Comparison of ENCODE assay signal across 14 cellular contexts in genomic region chr17:62611767-62612166, GRCh38. TPM values are rescaled to one million over a fixed set of nuclear protein-coding genes. Genes with fewer than 3 reads are reported as not detected.
DNase-seq lines count a peak whose midpoint lies in the region; ATAC-seq and TF ChIP-seq lines count a peak whose summit lies in the region.
"Had no signal": no experiment of that assay in that cellular context is flagged by ENCODE, and none has a peak within 500 bp of the region (broad histone marks: within the 10 kb centered on the region; RNA-seq: fewer than 3 reads in every experiment).

No MANE protein-coding gene starts in this region.

- intact Hi-C loops in CD8-positive, alpha-beta T cell (cut with DNase I, micrococcal nuclease): no loop called here
- intact Hi-C loops in left colon (cut with DNase I, micrococcal nuclease) (no loop called here), vagina (cut with DNase I) (no loop called here)

- no peak for ATAC-seq in CD8-positive, alpha-beta T cell
- ATAC-seq in GM19351 (IDR thresholded peaks at IDR 0.05; ENCODE audit: unreplicated experiment): peak; percentile 49
- peak; percentile 27 for ATAC-seq in HG03442 (IDR thresholded peaks at IDR 0.05; ENCODE audit: unreplicated experiment)
- ATAC-seq in left colon: peak; percentile 20
- no peak for ATAC-seq in HG03439 (IDR thresholded peaks at IDR 0.05; ENCODE audit: unreplicated experiment)
- ATAC-seq: activated naive CD4-positive, alpha-beta T cell treated with anti-CD3 and anti-CD28 coated beads, Interleukin-2, amount 50 U/mL, for 72 hours; stimulated activated naive CD8-positive, alpha-beta T cell treated with anti-CD3 and anti-CD28 coated beads, Interleukin-15, amount 100 ng/mL, for 72 hours had no signal

- peaks cover 34% of the 10 kb centered on the region for H3K36me3 ChIP-seq in CD8-positive, alpha-beta T cell (ENCODE audit: insufficient read depth, low read length)
- peaks cover 0 to 42% of the 10 kb centered on the region in 2 donors for H3K36me3 ChIP-seq in vagina

- TF ChIP-seq CTCF in CD8-positive, alpha-beta T cell (IDR thresholded peaks at IDR 0.05): no peak
- TF ChIP-seq CTCF in vagina (IDR thresholded peaks at IDR 0.05): no peak

- POLR2A ChIA-PET in CD8-positive, alpha-beta T cell (lab: Charles Lee): no interaction called here

- no peak for DNase-seq in CD8-positive, alpha-beta T cell
- DNase-seq in left colon: no peak
- DNase-seq in COLO668 (lab: John Stamatoyannopoulos, UW; ENCODE audit: unreplicated experiment): no peak
- no peak for DNase-seq in kidney tubule cell (ENCODE audit: low spot score)
- no peak for DNase-seq in vagina (ENCODE audit: extremely low spot score in 2 of 2)
- DNase-seq: GF-D8; Karpas-422; stimulated activated CD4-positive, alpha-beta T cell treated with anti-CD3 and anti-CD28 coated beads, Interleukin-2, amount 100 ng/mL, for 48 hours; stimulated activated naive CD8-positive, alpha-beta T cell treated with anti-CD3 and anti-CD28 coated beads, Interleukin-15, amount 100 ng/mL, for 72 hours had no signal

- H3K27me3 ChIP-seq in CD8-positive, alpha-beta T cell (ENCODE audit: insufficient read depth, low read length): no peaks in the 10 kb centered on the region
- no peaks in the 10 kb centered on the region for H3K27me3 ChIP-seq in vagina

- no peak overlapping the region for H3K4me3 ChIP-seq in CD8-positive, alpha-beta T cell (ENCODE audit: low read depth, low read length)
- no peak overlapping the region for H3K4me3 ChIP-seq in vagina

- CTCF ChIA-PET in CD8-positive, alpha-beta T cell (lab: Charles Lee): no interaction called here

- H3K4me1 Mint-ChIP-seq in CD8-positive, alpha-beta T cell (ENCODE audit: low read depth): peaks cover 3% of the 10 kb centered on the region

- H3K4me3 Mint-ChIP-seq in CD8-positive, alpha-beta T cell: no peak overlapping the region
- H3K4me3 Mint-ChIP-seq: stimulated activated naive CD8-positive, alpha-beta T cell treated with anti-CD3 and anti-CD28 coated beads, Interleukin-15, amount 100 ng/mL, for 72 hours; T-helper 1 cell treated with Interleukin-12 subunit alpha and Interleukin-12 subunit beta and Interleukin-4 antibody, amounts not matched to agents 30 μg/mL and 1 μg/mL, for 36 hours had no signal

- no peaks in the 10 kb centered on the region for H3K9me3 Mint-ChIP-seq in CD8-positive, alpha-beta T cell
- H3K9me3 Mint-ChIP-seq: activated naive CD4-positive, alpha-beta T cell treated with anti-CD3 and anti-CD28 coated beads, Interleukin-2, amount 50 U/mL, for 72 hours; stimulated activated naive CD8-positive, alpha-beta T cell treated with anti-CD3 and anti-CD28 coated beads, Interleukin-15, amount 100 ng/mL, for 72 hours; T-helper 1 cell treated with Interleukin-12 subunit alpha and Interleukin-12 subunit beta and Interleukin-4 antibody, amounts not matched to agents 30 μg/mL and 1 μg/mL, for 36 hours had no signal

- no peaks in the 10 kb centered on the region for H3K9me3 ChIP-seq in CD8-positive, alpha-beta T cell (ENCODE audit: low read length)
- H3K9me3 ChIP-seq in vagina: no peaks in the 10 kb centered on the region

- H3K4me1 ChIP-seq in CD8-positive, alpha-beta T cell (ENCODE audit: insufficient read depth, low read length): no peaks in the 10 kb centered on the region
- no peaks in the 10 kb centered on the region for H3K4me1 ChIP-seq in vagina

- peak overlapping the region; percentile 13 for H3K27ac Mint-ChIP-seq in CD8-positive, alpha-beta T cell
- H3K27ac Mint-ChIP-seq: activated naive CD4-positive, alpha-beta T cell treated with anti-CD3 and anti-CD28 coated beads, Interleukin-2, amount 50 U/mL, for 72 hours; stimulated activated naive CD8-positive, alpha-beta T cell treated with anti-CD3 and anti-CD28 coated beads, Interleukin-15, amount 100 ng/mL, for 72 hours; T-helper 1 cell treated with Interleukin-12 subunit alpha and Interleukin-12 subunit beta and Interleukin-4 antibody, amounts not matched to agents 30 μg/mL and 1 μg/mL, for 36 hours had no signal

- no peaks in the 10 kb centered on the region for H3K27me3 Mint-ChIP-seq in CD8-positive, alpha-beta T cell (ENCODE audit: low read depth)
- H3K27me3 Mint-ChIP-seq: stimulated activated naive CD8-positive, alpha-beta T cell treated with anti-CD3 and anti-CD28 coated beads, Interleukin-15, amount 100 ng/mL, for 72 hours had no signal

- no peak for TF ChIP-seq POLR2A in vagina (IDR thresholded peaks at IDR 0.05)

- H3K36me3 Mint-ChIP-seq in CD8-positive, alpha-beta T cell: peaks cover 80% of the 10 kb centered on the region

- H3K27ac ChIP-seq in CD8-positive, alpha-beta T cell (ENCODE audit: low read depth, low read length): no peak overlapping the region
- no peak overlapping the region for H3K27ac ChIP-seq in vagina

RNA-seq across cellular contexts. Expression of gene MRC2, which starts 15.7 kb away (rescaled TPM):
- 1 to 10 TPM; 5.6 to 5.9 TPM for total RNA-seq in CD8-positive, alpha-beta T cell
- 10 to 100 TPM in 1 of 2 donors, 1 to 10 TPM in 1; 5.1 to 12.4 TPM for total RNA-seq in left colon
- total RNA-seq in vagina: 89.4 TPM

Comparison
In these comparisons a context has a peak if more than half of its experiments do, and no peak if none do; other contexts are left out.
1. ATAC-seq: peak in GM19351 (single experiment), HG03442 (single experiment) and left colon (single experiment); none in CD8-positive, alpha-beta T cell (single experiment) and HG03439 (single experiment).